10 cellular contexts compared by ENCODE assay signal in the genomic region with DNA sequence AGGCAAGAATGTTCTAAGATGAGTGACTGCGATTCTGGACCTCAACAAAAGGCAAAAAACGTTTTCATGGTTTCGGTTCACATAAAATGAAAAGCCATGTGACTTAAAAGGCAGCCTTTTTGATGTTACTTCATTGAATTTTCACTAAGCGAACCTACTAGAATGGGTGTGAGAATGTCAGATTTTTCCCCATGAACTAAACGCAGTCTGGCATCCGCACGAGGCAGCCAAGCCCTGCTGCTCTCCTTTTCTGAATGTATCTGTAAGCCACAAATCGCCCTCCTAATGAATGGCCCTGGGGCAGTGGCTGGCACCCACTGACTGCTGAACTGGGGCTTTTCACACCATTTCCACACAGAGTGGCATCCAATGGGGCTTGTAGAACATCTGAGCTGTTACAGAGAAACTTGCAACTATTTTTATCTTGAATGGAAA. TPM values are rescaled to one million over a fixed set of nuclear protein-coding genes. Genes with fewer than 3 reads are reported as not detected.
DNase-seq lines count a peak whose midpoint lies in the region; TF ChIP-seq lines count a peak whose summit lies in the region.
"Had no signal": no experiment of that assay in that cellular context is flagged by ENCODE, and none has a peak within 500 bp of the region (broad histone marks: within the 10 kb centered on the region; RNA-seq: fewer than 3 reads in every experiment).

No MANE protein-coding gene starts in this region.

- intact Hi-C loops in posterior vena cava (cut with DNase I): loop anchor here in 1 of 2 donors (2.0 kb wide), 1 partner anchor 26 kb away; no protein-coding TSS in a partner anchor

- POLR2A ChIA-PET in AG04450 (lab: Yijun Ruan, JAX): interaction anchor here (0.9 to 1.8 kb wide), 3 partner anchors 9 to 154 kb away, joined by 4 read pairs; no protein-coding TSS in a partner anchor

- peak overlapping the region; percentile 28 for H3K4me2 ChIP-seq in hepatocyte

- H3K4me1 ChIP-seq in hepatocyte (ENCODE audit: insufficient read depth): peaks cover 34% of the 10 kb centered on the region

- no peaks in the 10 kb centered on the region for H3K79me2 ChIP-seq in hepatocyte

- H3K36me3 ChIP-seq in hepatocyte (replicated peaks; ENCODE audit: insufficient read depth, low read depth): no peaks in the 10 kb centered on the region

- no peaks in the 10 kb centered on the region for H3K27me3 ChIP-seq in AG04450 (ENCODE audit: control insufficient read depth, insufficient read depth, low read length)
- no peaks in the 10 kb centered on the region for H3K27me3 ChIP-seq in hepatocyte
- H3K27me3 ChIP-seq: MG63 had no signal

- peak overlapping the region; percentile 100 for H3K27ac ChIP-seq in AG04450 (ENCODE audit: low read depth, low read length)
- H3K27ac ChIP-seq in adipose tissue (ENCODE audit: low read depth, low read length): peak overlapping the region; percentile 98
- H3K27ac ChIP-seq in hepatocyte: peak overlapping the region; percentile 96

- H3K9me3 ChIP-seq in AG04450 (ENCODE audit: control insufficient read depth, insufficient read depth, low read length): no peaks in the 10 kb centered on the region
- H3K9me3 ChIP-seq in hepatocyte (ENCODE audit: low read depth): no peaks in the 10 kb centered on the region
- H3K9me3 ChIP-seq: MG63 had no signal

- DNase-seq in AG04450 (ENCODE audit: low read depth, low spot score): no peak
- no peak for DNase-seq in hepatocyte (ENCODE audit: low spot score)
- DNase-seq in renal cortical epithelial cell (ENCODE audit: low read depth): peak; percentile 24
- DNase-seq in putamen (ENCODE audit: low spot score): no peak
- DNase-seq in posterior vena cava (ENCODE audit: low spot score): no peak
- DNase-seq in stimulated activated naive CD4-positive, alpha-beta T cell (lab: John Stamatoyannopoulos, UW): no peak
- DNase-seq in activated gamma-delta T cell (lab: John Stamatoyannopoulos, UW): no peak
- DNase-seq: stimulated activated CD4-positive, alpha-beta T cell treated with anti-CD3 and anti-CD28 coated beads, Interleukin-15, amount 100 ng/mL, for 24 hours had no signal

- H3K9me2 ChIP-seq in hepatocyte (replicated peaks; ENCODE audit: insufficient read depth): no peaks in the 10 kb centered on the region

- H4K20me1 ChIP-seq in hepatocyte (ENCODE audit: insufficient read depth, poor library complexity, severe bottlenecking): no peaks in the 10 kb centered on the region

- H3K4me3 ChIP-seq in AG04450 (ENCODE audit: low read depth, low read length) (no peak overlapping the region), hepatocyte (no peak overlapping the region)
- H3K4me3 ChIP-seq: MG63 had no signal

- WGBS in adipose tissue, 3 donors: 69 to 83% (median 72%) methylated on average over 8 of the region's 8 CpGs
- WGBS in hepatocyte (ENCODE audit: low lambda C conversion rate, missing lambda C conversion rate): 83% methylated on average over 8 of the region's 8 CpGs

- TF ChIP-seq CTCF in AG04450 (IDR thresholded peaks at IDR 0.05; ENCODE audit: low read depth, low read length): no peak
- no peak for TF ChIP-seq CTCF in hepatocyte (IDR thresholded peaks at IDR 0.05; ENCODE audit: poor library complexity)

- CTCF ChIA-PET in AG04450 (lab: Charles Lee): interaction anchor here (0.8 kb wide), 1 partner anchor 132 kb away, joined by 3 read pairs; no protein-coding TSS in a partner anchor

- H2AFZ ChIP-seq in hepatocyte: peak overlapping the region; percentile 27

RNA-seq across cellular contexts. Expression of a gene that starts 29.6 kb away (rescaled TPM):
- polyA plus RNA-seq in AG04450 (2011; rRNA removed) (40.3 and 44.9 TPM in 2 replicates), adipose tissue (10 to 100 TPM; 12.1 to 75.3 (median 18.8) TPM), hepatocyte (22.7 and 25.3 TPM in 2 replicates)
- polyA minus RNA-seq in AG04450 (2011; rRNA and poly(A)+ RNA removed): 47.5 and 62.1 TPM in 2 replicates
- total RNA-seq in hepatocyte (41.0 and 43.5 TPM in 2 replicates), renal cortical epithelial cell (64.3 and 93.9 TPM in 2 replicates), posterior vena cava (10 to 100 TPM; 16.7 to 22.5 TPM)
